ENCODE assay signal across 9 cellular contexts in the genomic region with DNA sequence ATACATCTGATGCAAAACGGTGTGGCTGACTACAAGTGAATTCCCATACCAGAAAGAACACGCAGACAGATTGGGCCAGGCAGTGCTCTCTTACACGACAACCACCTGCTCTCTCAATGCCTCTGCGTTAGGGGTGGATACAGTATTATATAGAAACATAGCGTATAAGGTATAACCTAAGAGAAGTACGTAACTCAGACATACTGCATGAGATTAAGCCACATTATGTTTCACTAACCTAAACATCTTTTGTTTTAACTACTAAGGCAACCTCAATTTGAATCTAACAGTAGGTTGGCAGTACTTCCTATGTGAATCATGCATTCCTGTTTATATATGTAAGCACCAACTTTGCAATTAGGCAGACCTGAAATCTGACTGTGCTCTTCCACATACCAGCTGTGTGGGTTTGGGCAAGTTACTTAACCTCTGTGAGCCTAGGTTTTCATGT. TPM values are rescaled to one million over a fixed set of nuclear protein-coding genes. Genes with fewer than 3 reads are reported as not detected.
DNase-seq lines count a peak whose midpoint lies in the region; ATAC-seq and TF ChIP-seq lines count a peak whose summit lies in the region.
"Had no signal": no experiment of that assay in that cellular context is flagged by ENCODE, and none has a peak within 500 bp of the region (broad histone marks: within the 10 kb centered on the region; RNA-seq: fewer than 3 reads in every experiment).

No MANE protein-coding gene starts in this region.

- no peak overlapping the region for H3K4me2 ChIP-seq in GM23248 (ENCODE audit: unreplicated experiment)
- no peak overlapping the region for H3K4me2 ChIP-seq in fibroblast of lung (ENCODE audit: extremely low read depth, insufficient read depth, low read length)

- H3K9ac ChIP-seq in GM23248 (no peak overlapping the region), fibroblast of lung (ENCODE audit: insufficient read depth, low read length) (no peak overlapping the region)

- peak overlapping the region in 1 of 3 donors; percentile 59 for H3K4me3 Mint-ChIP-seq in T-cell
- H3K4me3 Mint-ChIP-seq: brain had no signal

- in situ Hi-C loops in GM23248 (cut with MboI): no loop called here

- no peaks in the 10 kb centered on the region for H3K36me3 Mint-ChIP-seq in T-cell
- H3K36me3 Mint-ChIP-seq: brain had no signal

- H3K27ac Mint-ChIP-seq in T-cell: peak overlapping the region; percentile 88 to 99
- H3K27ac Mint-ChIP-seq: brain had no signal

- no peaks in the 10 kb centered on the region for H3K36me3 ChIP-seq in GM23248 (ENCODE audit: low read depth)
- H3K36me3 ChIP-seq in fibroblast of lung (ENCODE audit: control insufficient read depth, insufficient read depth, low read length): no peaks in the 10 kb centered on the region

- peaks cover 13% of the 10 kb centered on the region; the same call in 1 of the 2 replicates for H3F3A ChIP-seq in GM23248 (ENCODE audit: insufficient read depth)

- H3K9me2 ChIP-seq in GM23248 (ENCODE audit: insufficient read depth): no peaks in the 10 kb centered on the region

- DNase-seq in AG08395 (ENCODE audit: low spot score): peak; percentile 32
- peak; percentile 79 for DNase-seq in GM23248
- peak in 18 of 34 experiments; percentile 10 to 52 (median 35) for DNase-seq in T-cell
- peak; percentile 35 to 77 for DNase-seq in fibroblast of lung (ENCODE audit: low read depth in 2 of 2)
- DNase-seq in cortex of kidney (lab: John Stamatoyannopoulos, UW): no peak
- DNase-seq in putamen (ENCODE audit: low spot score): no peak

- H3K27me3 Mint-ChIP-seq in T-cell: peaks cover 0 to 18% of the 10 kb centered on the region in 2 donors

- H3K9me3 ChIP-seq in GM23248 (ENCODE audit: low read depth) (no peaks in the 10 kb centered on the region), fibroblast of lung (ENCODE audit: control insufficient read depth, insufficient read depth, low read depth, low read length) (no peaks in the 10 kb centered on the region)

- POLR2A ChIA-PET in T-cell (lab: Charles Lee): interaction anchor here in 1 of 2 donors (0.5 kb wide), 1 partner anchor 409 kb away, joined by 9 read pairs; no protein-coding TSS in a partner anchor

- peak in 3 of 4 experiments; percentile 90 to 95 (median 93) for ATAC-seq in T-cell (replicated peaks in 1 of 4)
- ATAC-seq in HG02798 (IDR thresholded peaks at IDR 0.05; ENCODE audit: poor library complexity, unreplicated experiment): no peak
- no peak for ATAC-seq in HG03378 (IDR thresholded peaks at IDR 0.05; ENCODE audit: unreplicated experiment)

- WGBS in GM23248 (ENCODE audit: low coverage in 1 of 2, low lambda C conversion rate in 2 of 2, missing lambda C conversion rate in 2 of 2), 2 experiments: 80 to 83% methylated on average over 6 of the region's 6 CpGs

- H3K4me3 ChIP-seq in GM23248 (no peak overlapping the region), fibroblast of lung (replicated peaks in 1 of 4; ENCODE audit: control extremely low read depth in 1 of 4, insufficient read depth in 1 of 4, low read depth in 3 of 4, low read length in 4 of 4) (no peak overlapping the region)

- no peaks in the 10 kb centered on the region for H4K20me1 ChIP-seq in GM23248 (ENCODE audit: insufficient read depth)
- no peaks in the 10 kb centered on the region for H4K20me1 ChIP-seq in fibroblast of lung (ENCODE audit: control insufficient read depth, extremely low read depth, insufficient read depth, low read length)

- H2AFZ ChIP-seq in GM23248 (no peak overlapping the region), fibroblast of lung (ENCODE audit: low read length) (no peak overlapping the region)

- peaks cover 0 to 89% (median 21%) of the 10 kb centered on the region in 3 donors for H3K4me1 Mint-ChIP-seq in T-cell

- H3K27me3 ChIP-seq in GM23248 (replicated peaks; ENCODE audit: insufficient read depth): peaks cover 4% of the 10 kb centered on the region
- no peaks in the 10 kb centered on the region for H3K27me3 ChIP-seq in fibroblast of lung (ENCODE audit: control insufficient read depth, insufficient read depth, low read length)

- H3K79me2 ChIP-seq in GM23248 (ENCODE audit: insufficient read depth): no peaks in the 10 kb centered on the region
- no peaks in the 10 kb centered on the region for H3K79me2 ChIP-seq in fibroblast of lung (ENCODE audit: control insufficient read depth, insufficient read depth, low read length)

- peaks cover 20% of the 10 kb centered on the region for H3K4me1 ChIP-seq in GM23248 (ENCODE audit: insufficient read depth)
- H3K4me1 ChIP-seq in fibroblast of lung (ENCODE audit: control insufficient read depth, extremely low read depth, insufficient read depth, low read length): no peaks in the 10 kb centered on the region

- H3K27ac ChIP-seq in GM23248 (no peak overlapping the region), fibroblast of lung (ENCODE audit: insufficient read depth, low read length) (no peak overlapping the region)

- CTCF ChIA-PET in T-cell (lab: Charles Lee): interaction anchor here in 1 of 2 donors (1.1 kb wide), 1 partner anchor 10 kb away, joined by 3 read pairs; no protein-coding TSS in a partner anchor

- no peaks in the 10 kb centered on the region for H3K9me3 Mint-ChIP-seq in T-cell
- H3K9me3 Mint-ChIP-seq: brain had no signal

- TF ChIP-seq CTCF in fibroblast of lung (conservative IDR thresholded peaks at IDR 0.05 in 1 of 2, IDR thresholded peaks at IDR 0.05 in 1 of 2; ENCODE audit: low read depth in 1 of 2, low read length in 2 of 2): no peak

RNA-seq across cellular contexts. Expression of a gene that starts 58.1 kb away (rescaled TPM):
- total RNA-seq in GM23248 (2014; rRNA removed; shearing (Covaris generic)): 5.4 and 28.3 TPM in 2 replicates
- polyA plus RNA-seq in GM23248 (2016; fragmentation: Nextera tagmentation; extraction: Ambion mirVana): 44.7 and 52.2 TPM in 2 replicates
- 10 to 100 TPM in 4 of 5 donors, 1 to 10 TPM in 1; 9.7 to 28.2 (median 21.8) TPM for total RNA-seq in T-cell
- 24.1 and 27.7 TPM in 2 replicates for total RNA-seq in fibroblast of lung
- polyA plus RNA-seq in fibroblast of lung: 21.7 and 28.1 TPM in 2 replicates
- polyA plus RNA-seq in fibroblast of lung (2012): 39.7 and 60.9 TPM in 2 replicates
- polyA minus RNA-seq in fibroblast of lung (ENCODE audit: low replicate concordance): 1.7 and 3.1 TPM in 2 replicates

Comparison
In these comparisons a context has a peak if more than half of its experiments do, and no peak if none do; other contexts are left out.
1. DNase-seq: peak in AG08395 (single experiment), GM23248 (single experiment), T-cell (18 of 34) and fibroblast of lung (2 of 2); none in cortex of kidney (single experiment) and putamen (single experiment).
2. ATAC-seq: peak in T-cell (3 of 4); none in HG02798 (single experiment) and HG03378 (single experiment).